ENCODE assay signal across 8 cellular contexts in the genomic region with DNA sequence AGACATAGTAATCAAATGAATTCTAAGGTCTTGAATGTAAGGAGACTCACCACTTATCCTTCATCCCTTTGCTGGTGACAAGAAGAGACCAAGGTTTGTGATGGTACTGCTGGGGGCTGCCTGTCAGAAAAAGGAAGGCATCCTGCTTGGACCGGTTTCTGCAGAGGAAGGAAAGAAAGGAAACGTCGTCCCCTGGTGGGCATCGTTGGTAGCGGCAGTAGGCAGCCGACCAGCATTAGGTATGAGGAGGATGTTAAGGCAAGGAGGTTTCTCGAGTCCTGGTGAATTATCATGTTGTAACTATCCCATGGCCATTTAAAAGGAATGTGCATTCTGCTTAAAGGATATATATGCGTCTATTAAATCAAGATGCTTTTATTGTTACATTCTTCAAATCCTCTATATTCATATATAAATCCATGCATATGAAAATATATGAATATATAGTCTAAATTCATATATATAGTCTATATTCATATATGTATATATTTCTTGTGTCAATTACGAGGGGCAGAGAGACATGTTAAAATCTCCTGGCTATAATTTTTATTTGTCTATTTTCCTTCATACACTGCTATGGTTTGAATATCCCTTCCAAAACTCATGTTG.
A peak's percentile ranks its signal among the peaks of the same experiment; 100 is the strongest.
DNase-seq lines count a peak whose midpoint lies in the region; ATAC-seq and TF ChIP-seq lines count a peak whose summit lies in the region.

No MANE protein-coding gene starts in this region.

- H3K9me3 ChIP-seq in Panc1 (ENCODE audit: control insufficient read depth, insufficient read depth, low read depth, low read length): no peaks in the 10 kb centered on the region
- H3K9me3 ChIP-seq in osteoblast (ENCODE audit: low read depth, low read length): no peaks in the 10 kb centered on the region
- no peaks in the 10 kb centered on the region for H3K9me3 ChIP-seq in tibial artery

- DNase-seq in NCI-H446 (lab: John Stamatoyannopoulos, UW): peak; percentile 33 to 58
- no peak for DNase-seq in NCI-H446 treated with DMSO at 0.1 percent for 48 hours (lab: John Stamatoyannopoulos, UW)
- peak; percentile 58 for DNase-seq in HuH-7 (ENCODE audit: low spot score)
- DNase-seq in Panc1 (ENCODE audit: low read depth, low spot score): peak; percentile 72
- peak; percentile 85 to 86 for DNase-seq in activated T-cell treated with anti-CD3 and anti-CD28 coated beads, Interleukin-2, amount 50 U/mL, for 48 hours
- peak; percentile 48 for DNase-seq in fibroblast of villous mesenchyme (ENCODE audit: low read depth)
- no peak for DNase-seq in osteoblast (ENCODE audit: insufficient read length, low spot score, missing footprints)
- peak in 1 of 2 donors; percentile 34 for DNase-seq in tibial artery

- in situ Hi-C loops in Panc1 (cut with HindIII; ENCODE audit: low pct_unique_long_range_greater_than_20kb, low sequenced_read_pairs): no loop called here

- H3K27ac ChIP-seq in Panc1 (ENCODE audit: low read length): no peak overlapping the region
- no peak overlapping the region for H3K27ac ChIP-seq in osteoblast (ENCODE audit: low read depth, low read length)
- H3K27ac ChIP-seq in tibial artery: no peak overlapping the region

- TF ChIP-seq CTCF in Panc1 (IDR thresholded peaks at IDR 0.05) (peak; percentile 99), fibroblast of villous mesenchyme (IDR thresholded peaks at IDR 0.05; ENCODE audit: insufficient read depth, low read depth, low read length) (peak; percentile 99), osteoblast (IDR thresholded peaks at IDR 0.05; ENCODE audit: extremely low read depth, low read depth, low read length) (peak; percentile 99), tibial artery (IDR thresholded peaks at IDR 0.05) (peak; percentile 65 to 80)

- CTCF ChIA-PET in Panc1 (lab: Charles Lee): interaction anchor here (0.7 to 1.6 kb wide), 2 partner anchors 221 to 344 kb away, joined by 4 to 14 read pairs; no protein-coding TSS in a partner anchor

- H3K4me3 ChIP-seq in Panc1 (ENCODE audit: low read depth in 2 of 2, low read length in 2 of 2) (no peak overlapping the region), fibroblast of villous mesenchyme (ENCODE audit: low read depth, low read length) (no peak overlapping the region), osteoblast (ENCODE audit: insufficient read depth, low read length) (no peak overlapping the region), tibial artery (no peak overlapping the region)

- H3K4me1 ChIP-seq in Panc1 (ENCODE audit: control insufficient read depth, insufficient read depth, low read length) (no peaks in the 10 kb centered on the region), osteoblast (ENCODE audit: insufficient read depth, low read length) (no peaks in the 10 kb centered on the region), tibial artery (no peaks in the 10 kb centered on the region)

- BruUV-seq in Panc1 (replicated peaks; lab: Mats Ljungman, UMichigan): no TSS peak

- H2AFZ ChIP-seq in osteoblast (ENCODE audit: low read length): no peak overlapping the region

- intact Hi-C loops in Panc1 (cut with micrococcal nuclease; ENCODE audit: unreplicated experiment): loop anchor here (1.0 to 10.0 kb wide), 2 partner anchors 303 to 344 kb away; no protein-coding TSS in a partner anchor
- intact Hi-C loops in tibial artery (cut with DNase I; ENCODE audit: low total_unique reads): no loop called here

- H3K36me3 ChIP-seq in Panc1 (ENCODE audit: control insufficient read depth, insufficient read depth, low read length) (no peaks in the 10 kb centered on the region), osteoblast (ENCODE audit: insufficient read depth, low read length) (no peaks in the 10 kb centered on the region), tibial artery (no peaks in the 10 kb centered on the region)

- H3K4me2 ChIP-seq in osteoblast (ENCODE audit: insufficient read depth, low read length): no peak overlapping the region

- no peaks in the 10 kb centered on the region for H3K79me2 ChIP-seq in osteoblast (ENCODE audit: insufficient read depth, low read length)

- H3K27me3 ChIP-seq in Panc1 (ENCODE audit: control insufficient read depth, insufficient read depth, low read length) (peaks cover 7% of the 10 kb centered on the region), osteoblast (ENCODE audit: insufficient read depth, low read length) (peaks cover 15% of the 10 kb centered on the region), tibial artery (peaks cover 0 to 3% of the 10 kb centered on the region in 2 donors)

- peak; percentile 82 for ATAC-seq in Panc1

- H4K20me1 ChIP-seq in osteoblast (ENCODE audit: insufficient read depth, low read length): no peaks in the 10 kb centered on the region

- POLR2A ChIA-PET in Panc1 (lab: Charles Lee): no interaction called here

Comparison
In these comparisons a context has a peak if more than half of its experiments do, and no peak if none do; other contexts are left out.
1. DNase-seq: peak in NCI-H446 (2 of 2), HuH-7 (single experiment), Panc1 (single experiment), activated T-cell treated with anti-CD3 and anti-CD28 coated beads, Interleukin-2, amount 50 U/mL, for 48 hours (2 of 2) and fibroblast of villous mesenchyme (single experiment); none in NCI-H446 treated with DMSO at 0.1 percent for 48 hours (single experiment) and osteoblast (single experiment).
2. Peak in every context shown above with its lines, with median percentiles within 50 percentile points of each other: CTCF ChIP-seq.